ENCODE assay signal across 3 cellular contexts in the genomic region with DNA sequence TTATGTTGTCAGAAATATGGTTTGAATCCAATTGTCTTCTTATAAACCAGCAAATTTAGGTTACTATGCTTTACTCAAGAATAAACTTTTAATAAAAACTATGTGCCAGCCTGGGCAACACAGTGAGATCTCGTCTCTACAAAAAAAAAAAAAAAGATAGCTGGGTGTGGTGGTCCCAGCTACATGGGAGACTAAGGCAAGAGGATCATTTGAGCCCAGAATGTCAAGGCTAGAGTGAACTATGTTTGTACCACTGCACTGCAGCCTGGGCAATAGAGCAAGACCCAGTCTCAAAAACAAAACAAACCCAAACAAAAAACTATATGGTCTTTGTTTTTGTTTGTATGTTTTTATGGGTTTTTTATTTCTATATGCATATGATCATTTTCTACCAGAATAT.
A peak's percentile ranks its signal among the peaks of the same experiment; 100 is the strongest.
TF ChIP-seq lines count a peak whose summit lies in the region.

No MANE protein-coding gene starts in this region.

TF ChIP-seq in A549, 52 proteins besides CTCF, POLR2A, EP300 and RAD21 (continues in another document):
- TF ChIP-seq EHF (CRISPR knock-in tag; IDR thresholded peaks at IDR 0.05) (no peak), RCOR1 (IDR thresholded peaks at IDR 0.05; ENCODE audit: low read depth, low read length) (no peak), RNF2 (IDR thresholded peaks at IDR 0.05; ENCODE audit: borderline replicate concordance, low read depth) (no peak), KDM1A (IDR thresholded peaks at IDR 0.05; ENCODE audit: low read depth) (no peak), CEBPB (IDR thresholded peaks at IDR 0.05) (no peak), ZC3H11A (IDR thresholded peaks at IDR 0.05) (no peak), FOXS1 (CRISPR knock-in tag; IDR thresholded peaks at IDR 0.05) (no peak)
- TF ChIP-seq, protein P1, sequence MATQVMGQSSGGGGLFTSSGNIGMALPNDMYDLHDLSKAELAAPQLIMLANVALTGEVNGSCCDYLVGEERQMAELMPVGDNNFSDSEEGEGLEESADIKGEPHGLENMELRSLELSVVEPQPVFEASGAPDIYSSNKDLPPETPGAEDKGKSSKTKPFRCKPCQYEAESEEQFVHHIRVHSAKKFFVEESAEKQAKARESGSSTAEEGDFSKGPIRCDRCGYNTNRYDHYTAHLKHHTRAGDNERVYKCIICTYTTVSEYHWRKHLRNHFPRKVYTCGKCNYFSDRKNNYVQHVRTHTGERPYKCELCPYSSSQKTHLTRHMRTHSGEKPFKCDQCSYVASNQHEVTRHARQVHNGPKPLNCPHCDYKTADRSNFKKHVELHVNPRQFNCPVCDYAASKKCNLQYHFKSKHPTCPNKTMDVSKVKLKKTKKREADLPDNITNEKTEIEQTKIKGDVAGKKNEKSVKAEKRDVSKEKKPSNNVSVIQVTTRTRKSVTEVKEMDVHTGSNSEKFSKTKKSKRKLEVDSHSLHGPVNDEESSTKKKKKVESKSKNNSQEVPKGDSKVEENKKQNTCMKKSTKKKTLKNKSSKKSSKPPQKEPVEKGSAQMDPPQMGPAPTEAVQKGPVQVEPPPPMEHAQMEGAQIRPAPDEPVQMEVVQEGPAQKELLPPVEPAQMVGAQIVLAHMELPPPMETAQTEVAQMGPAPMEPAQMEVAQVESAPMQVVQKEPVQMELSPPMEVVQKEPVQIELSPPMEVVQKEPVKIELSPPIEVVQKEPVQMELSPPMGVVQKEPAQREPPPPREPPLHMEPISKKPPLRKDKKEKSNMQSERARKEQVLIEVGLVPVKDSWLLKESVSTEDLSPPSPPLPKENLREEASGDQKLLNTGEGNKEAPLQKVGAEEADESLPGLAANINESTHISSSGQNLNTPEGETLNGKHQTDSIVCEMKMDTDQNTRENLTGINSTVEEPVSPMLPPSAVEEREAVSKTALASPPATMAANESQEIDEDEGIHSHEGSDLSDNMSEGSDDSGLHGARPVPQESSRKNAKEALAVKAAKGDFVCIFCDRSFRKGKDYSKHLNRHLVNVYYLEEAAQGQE (IDR thresholded peaks at IDR 0.05): no peak
- TF ChIP-seq, protein P2, sequence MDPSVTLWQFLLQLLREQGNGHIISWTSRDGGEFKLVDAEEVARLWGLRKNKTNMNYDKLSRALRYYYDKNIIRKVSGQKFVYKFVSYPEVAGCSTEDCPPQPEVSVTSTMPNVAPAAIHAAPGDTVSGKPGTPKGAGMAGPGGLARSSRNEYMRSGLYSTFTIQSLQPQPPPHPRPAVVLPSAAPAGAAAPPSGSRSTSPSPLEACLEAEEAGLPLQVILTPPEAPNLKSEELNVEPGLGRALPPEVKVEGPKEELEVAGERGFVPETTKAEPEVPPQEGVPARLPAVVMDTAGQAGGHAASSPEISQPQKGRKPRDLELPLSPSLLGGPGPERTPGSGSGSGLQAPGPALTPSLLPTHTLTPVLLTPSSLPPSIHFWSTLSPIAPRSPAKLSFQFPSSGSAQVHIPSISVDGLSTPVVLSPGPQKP (IDR thresholded peaks at IDR 0.05; ENCODE audit: low read depth, low read length): no peak
- TF ChIP-seq, protein P3, sequence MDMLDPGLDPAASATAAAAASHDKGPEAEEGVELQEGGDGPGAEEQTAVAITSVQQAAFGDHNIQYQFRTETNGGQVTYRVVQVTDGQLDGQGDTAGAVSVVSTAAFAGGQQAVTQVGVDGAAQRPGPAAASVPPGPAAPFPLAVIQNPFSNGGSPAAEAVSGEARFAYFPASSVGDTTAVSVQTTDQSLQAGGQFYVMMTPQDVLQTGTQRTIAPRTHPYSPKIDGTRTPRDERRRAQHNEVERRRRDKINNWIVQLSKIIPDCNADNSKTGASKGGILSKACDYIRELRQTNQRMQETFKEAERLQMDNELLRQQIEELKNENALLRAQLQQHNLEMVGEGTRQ (IDR thresholded peaks at IDR 0.05): no peak
- TF ChIP-seq, protein P4, sequence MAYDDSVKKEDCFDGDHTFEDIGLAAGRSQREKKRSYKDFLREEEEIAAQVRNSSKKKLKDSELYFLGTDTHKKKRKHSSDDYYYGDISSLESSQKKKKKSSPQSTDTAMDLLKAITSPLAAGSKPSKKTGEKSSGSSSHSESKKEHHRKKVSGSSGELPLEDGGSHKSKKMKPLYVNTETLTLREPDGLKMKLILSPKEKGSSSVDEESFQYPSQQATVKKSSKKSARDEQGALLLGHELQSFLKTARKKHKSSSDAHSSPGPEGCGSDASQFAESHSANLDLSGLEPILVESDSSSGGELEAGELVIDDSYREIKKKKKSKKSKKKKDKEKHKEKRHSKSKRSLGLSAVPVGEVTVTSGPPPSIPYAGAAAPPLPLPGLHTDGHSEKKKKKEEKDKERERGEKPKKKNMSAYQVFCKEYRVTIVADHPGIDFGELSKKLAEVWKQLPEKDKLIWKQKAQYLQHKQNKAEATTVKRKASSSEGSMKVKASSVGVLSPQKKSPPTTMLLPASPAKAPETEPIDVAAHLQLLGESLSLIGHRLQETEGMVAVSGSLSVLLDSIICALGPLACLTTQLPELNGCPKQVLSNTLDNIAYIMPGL (CRISPR knock-in tag; IDR thresholded peaks at IDR 0.05; ENCODE audit: borderline replicate concordance): no peak

TF ChIP-seq in HEK293, 187 proteins besides CTCF, POLR2A, EP300 and RAD21:
- TF ChIP-seq, protein P5, sequence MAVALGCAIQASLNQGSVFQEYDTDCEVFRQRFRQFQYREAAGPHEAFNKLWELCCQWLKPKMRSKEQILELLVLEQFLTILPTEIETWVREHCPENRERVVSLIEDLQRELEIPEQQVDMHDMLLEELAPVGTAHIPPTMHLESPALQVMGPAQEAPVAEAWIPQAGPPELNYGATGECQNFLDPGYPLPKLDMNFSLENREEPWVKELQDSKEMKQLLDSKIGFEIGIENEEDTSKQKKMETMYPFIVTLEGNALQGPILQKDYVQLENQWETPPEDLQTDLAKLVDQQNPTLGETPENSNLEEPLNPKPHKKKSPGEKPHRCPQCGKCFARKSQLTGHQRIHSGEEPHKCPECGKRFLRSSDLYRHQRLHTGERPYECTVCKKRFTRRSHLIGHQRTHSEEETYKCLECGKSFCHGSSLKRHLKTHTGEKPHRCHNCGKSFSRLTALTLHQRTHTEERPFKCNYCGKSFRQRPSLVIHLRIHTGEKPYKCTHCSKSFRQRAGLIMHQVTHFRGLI (tag by site-specific recombination; IDR thresholded peaks at IDR 0.05): no peak
- no peak for TF ChIP-seq ZNF529 (tag by site-specific recombination; IDR thresholded peaks at IDR 0.05; ENCODE audit: insufficient replicate concordance)
- no peak for TF ChIP-seq ZNF366 (tag by site-specific recombination; conservative IDR thresholded peaks at IDR 0.05)
- peak; percentile 85 for TF ChIP-seq ZNF121 (tag by site-specific recombination; IDR thresholded peaks at IDR 0.05)
- TF ChIP-seq ZNF785 (tag by site-specific recombination; IDR thresholded peaks at IDR 0.05): no peak
- no peak for TF ChIP-seq ZNF341 (tag by site-specific recombination; IDR thresholded peaks at IDR 0.05; ENCODE audit: low read depth)
- TF ChIP-seq, protein P6, sequence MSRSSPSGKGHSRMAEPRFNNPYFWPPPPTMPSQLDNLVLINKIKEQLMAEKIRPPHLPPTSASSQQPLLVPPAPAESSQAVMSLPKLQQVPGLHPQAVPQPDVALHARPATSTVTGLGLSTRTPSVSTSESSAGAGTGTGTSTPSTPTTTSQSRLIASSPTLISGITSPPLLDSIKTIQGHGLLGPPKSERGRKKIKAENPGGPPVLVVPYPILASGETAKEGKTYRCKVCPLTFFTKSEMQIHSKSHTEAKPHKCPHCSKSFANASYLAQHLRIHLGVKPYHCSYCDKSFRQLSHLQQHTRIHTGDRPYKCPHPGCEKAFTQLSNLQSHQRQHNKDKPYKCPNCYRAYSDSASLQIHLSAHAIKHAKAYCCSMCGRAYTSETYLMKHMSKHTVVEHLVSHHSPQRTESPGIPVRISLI (tag by site-specific recombination; IDR thresholded peaks at IDR 0.05): 0 out of 2 replicates have a peak, but pooled peaks have one; percentile 3
- TF ChIP-seq ZSCAN30 (tag by site-specific recombination; IDR thresholded peaks at IDR 0.05): no peak
- no peak for TF ChIP-seq ZNF302 (tag by site-specific recombination; IDR thresholded peaks at IDR 0.05; ENCODE audit: low read depth)
- no peak for TF ChIP-seq MEIS1 (CRISPR knock-in tag; IDR thresholded peaks at IDR 0.05; ENCODE audit: borderline replicate concordance)
- TF ChIP-seq, protein P7, sequence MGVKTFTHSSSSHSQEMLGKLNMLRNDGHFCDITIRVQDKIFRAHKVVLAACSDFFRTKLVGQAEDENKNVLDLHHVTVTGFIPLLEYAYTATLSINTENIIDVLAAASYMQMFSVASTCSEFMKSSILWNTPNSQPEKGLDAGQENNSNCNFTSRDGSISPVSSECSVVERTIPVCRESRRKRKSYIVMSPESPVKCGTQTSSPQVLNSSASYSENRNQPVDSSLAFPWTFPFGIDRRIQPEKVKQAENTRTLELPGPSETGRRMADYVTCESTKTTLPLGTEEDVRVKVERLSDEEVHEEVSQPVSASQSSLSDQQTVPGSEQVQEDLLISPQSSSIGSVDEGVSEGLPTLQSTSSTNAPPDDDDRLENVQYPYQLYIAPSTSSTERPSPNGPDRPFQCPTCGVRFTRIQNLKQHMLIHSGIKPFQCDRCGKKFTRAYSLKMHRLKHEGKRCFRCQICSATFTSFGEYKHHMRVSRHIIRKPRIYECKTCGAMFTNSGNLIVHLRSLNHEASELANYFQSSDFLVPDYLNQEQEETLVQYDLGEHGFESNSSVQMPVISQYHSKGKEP (tag by site-specific recombination; IDR thresholded peaks at IDR 0.05): no peak
- TF ChIP-seq ZNF433 (tag by site-specific recombination; IDR thresholded peaks at IDR 0.05; ENCODE audit: low read depth): no peak
TF ChIP-seq in HEK293: peak in this region for 2.

TF ChIP-seq in WTC11, 78 proteins besides CTCF, POLR2A, EP300 and RAD21 (continued from another document):
- TF ChIP-seq TCF7 (CRISPR knock-in tag; IDR thresholded peaks at IDR 0.05; ENCODE audit: low read depth) (no peak), KAT7 (CRISPR knock-in tag; IDR thresholded peaks at IDR 0.05; ENCODE audit: borderline replicate concordance) (no peak)
TF ChIP-seq in WTC11: peak in this region for 1.
